8 cellular contexts compared by ENCODE assay signal in genomic region chr4:118279328-118279727, GRCh38.
DNase-seq lines count a peak whose midpoint lies in the region; ATAC-seq, FAIRE-seq and TF ChIP-seq lines count a peak whose summit lies in the region.

No MANE protein-coding gene starts in this region.

- no peaks in the 10 kb centered on the region; the same call in 1 of the 2 replicates for H3K79me1 ChIP-seq in H1 (ENCODE audit: low read depth, low read length)

- H3K9me3 ChIP-seq in CD4-positive, CD25-positive, alpha-beta regulatory T cell (ENCODE audit: control insufficient read depth in 2 of 2, low read length in 2 of 2): no peaks in the 10 kb centered on the region
- H3K9me3 ChIP-seq in OCI-LY7 (ENCODE audit: low read length): peaks cover 6% of the 10 kb centered on the region; the same call in 1 of the 2 replicates
- H3K9me3 ChIP-seq in H1 (ENCODE audit: insufficient read depth in 2 of 2, low read depth in 1 of 2, low read length in 1 of 2): no peaks in the 10 kb centered on the region
- no peaks in the 10 kb centered on the region for H3K9me3 ChIP-seq in neural progenitor cell (ENCODE audit: low read depth)

- FAIRE-seq in H1 (lab: Jason Lieb, UNC): no peak

- H3F3A ChIP-seq in neural progenitor cell (ENCODE audit: low read depth): peaks cover 38% of the 10 kb centered on the region

- peak overlapping the region; percentile 86 for H3K4me2 ChIP-seq in OCI-LY7 (ENCODE audit: low read length)
- H3K4me2 ChIP-seq in H1 (ENCODE audit: insufficient read depth in 1 of 2, low read depth in 2 of 2, low read length in 2 of 2): peak overlapping the region; percentile 83 to 97
- H3K4me2 ChIP-seq in neural progenitor cell: peak overlapping the region; percentile 84

- H3K18ac ChIP-seq in H1 (ENCODE audit: extremely low read depth, low read length): peak overlapping the region; percentile 28; the same call in 1 of the 2 replicates

- H3K9ac ChIP-seq in H1 (replicated peaks in 1 of 4; ENCODE audit: extremely low read depth in 1 of 4, low read depth in 3 of 4, low read length in 3 of 4): peak overlapping the region; percentile 76 to 96 (median 84)
- peak overlapping the region; percentile 59 for H3K9ac ChIP-seq in neural progenitor cell

- H3K4me1 Mint-ChIP-seq in CD4-positive, CD25-positive, alpha-beta regulatory T cell: peaks cover 22 to 55% (median 45%) of the 10 kb centered on the region in 4 donors
- H3K4me1 Mint-ChIP-seq in neural progenitor cell: peaks cover 24% of the 10 kb centered on the region

- H2BK12ac ChIP-seq in H1 (ENCODE audit: low read depth, low read length): no peak overlapping the region

- H3K27me3 ChIP-seq in CD4-positive, CD25-positive, alpha-beta regulatory T cell (ENCODE audit: control insufficient read depth, insufficient read depth, low read length): no peaks in the 10 kb centered on the region
- no peaks in the 10 kb centered on the region for H3K27me3 ChIP-seq in H1 (replicated peaks in 1 of 4; ENCODE audit: control insufficient read depth in 3 of 4, extremely low read depth in 1 of 4, insufficient read depth in 3 of 4, low read length in 3 of 4)
- no peaks in the 10 kb centered on the region for H3K27me3 ChIP-seq in neural progenitor cell

- no peak overlapping the region for H2AFZ ChIP-seq in OCI-LY7 (ENCODE audit: low read length)
- no peak overlapping the region for H2AFZ ChIP-seq in H1 (ENCODE audit: low read length)
- no peak overlapping the region for H2AFZ ChIP-seq in neural progenitor cell (replicated peaks)

- peaks cover 0 to 1% (median 0%) of the 10 kb centered on the region in 7 donors for H3K9me3 Mint-ChIP-seq in CD4-positive, CD25-positive, alpha-beta regulatory T cell
- no peaks in the 10 kb centered on the region for H3K9me3 Mint-ChIP-seq in neural progenitor cell

- peak overlapping the region; percentile 98 for H3K27ac ChIP-seq in CD4-positive, CD25-positive, alpha-beta regulatory T cell (ENCODE audit: insufficient read depth, low read length, poor library complexity, severe bottlenecking)
- H3K27ac ChIP-seq in OCI-LY7 (ENCODE audit: low read depth, low read length, poor library complexity, severe bottlenecking) (peak overlapping the region; percentile 76), H1 (ENCODE audit: low read depth, low read length) (0 out of 2 replicates have a peak overlapping the region, but pooled peaks have one; percentile 69), neural progenitor cell (no peak overlapping the region)

- H2BK5ac ChIP-seq in H1 (ENCODE audit: low read depth, low read length): 0 out of 2 replicates have a peak overlapping the region, but pooled peaks have one; percentile 80

- POLR2A ChIA-PET in OCI-LY7 (lab: Charles Lee) (interaction anchor here (0.7 to 1.0 kb wide), 2 partner anchors 8 to 405 kb away, joined by 3 read pairs; partner anchors contain the start of gene METTL14), H1 (lab: Charles Lee; ENCODE audit: partially characterized antibody) (interaction anchor here (0.6 to 1.2 kb wide), 5 partner anchors 10 to 1194 kb away, joined by 3 to 6 read pairs (median 5); partner anchors contain the start of genes PRSS12 and TRAM1L1)

- no peak overlapping the region for H2BK120ac ChIP-seq in H1 (replicated peaks; ENCODE audit: low read depth, low read length)

- peak in 2 of 3 donors; percentile 33 to 54 for DNase-seq in CD4-positive, CD25-positive, alpha-beta regulatory T cell
- peak; percentile 16 for DNase-seq in OCI-LY7 (ENCODE audit: low spot score)
- DNase-seq in H1 (ENCODE audit: low read depth in 1 of 2, low spot score in 2 of 2): no peak
- no peak for DNase-seq in neural progenitor cell (ENCODE audit: low spot score)
- no peak for DNase-seq in left lobe of liver (ENCODE audit: low spot score)
- DNase-seq in GM19238 (ENCODE audit: insufficient read length, low spot score): no peak
- DNase-seq in hepatic stellate cell (ENCODE audit: low spot score): no peak

- peak overlapping the region; percentile 97 for H3K4me3 ChIP-seq in CD4-positive, CD25-positive, alpha-beta regulatory T cell (ENCODE audit: low read depth, low read length)
- peak overlapping the region; percentile 91 for H3K4me3 ChIP-seq in OCI-LY7 (ENCODE audit: low read depth, low read length, poor library complexity, severe bottlenecking)
- H3K4me3 ChIP-seq in H1 (ENCODE audit: extremely low read depth in 1 of 4, insufficient read depth in 2 of 4, low read depth in 3 of 4, low read length in 4 of 4): peak overlapping the region; percentile 83 to 100 (median 96)
- H3K4me3 ChIP-seq in neural progenitor cell: peak overlapping the region; percentile 73

- H3K56ac ChIP-seq in H1 (replicated peaks; ENCODE audit: insufficient read length, low read depth, low read length): peak overlapping the region; percentile 90

- intact Hi-C loops in OCI-LY7 (cut with micrococcal nuclease; ENCODE audit: unreplicated experiment): no loop called here

- peaks cover 15% of the 10 kb centered on the region for H3K36me3 Mint-ChIP-seq in CD4-positive, CD25-positive, alpha-beta regulatory T cell
- H3K36me3 Mint-ChIP-seq in neural progenitor cell: no peaks in the 10 kb centered on the region

- H3K79me2 ChIP-seq in OCI-LY7 (ENCODE audit: insufficient read depth, low read depth, low read length) (peaks cover 21% of the 10 kb centered on the region; the same call in 1 of the 2 replicates), H1 (ENCODE audit: control insufficient read depth in 1 of 2, insufficient read depth in 2 of 2, low read length in 2 of 2) (peaks cover 0 to 14% of the 10 kb centered on the region in 2 experiments; a peak in 3 of 4 replicates), neural progenitor cell (ENCODE audit: low read depth) (peaks cover 18% of the 10 kb centered on the region)

- TF ChIP-seq EP300 in H1 (IDR thresholded peaks at IDR 0.05; ENCODE audit: borderline replicate concordance in 1 of 2, low read depth in 2 of 2, low read length in 2 of 2): no peak

- no peak overlapping the region for H2BK20ac ChIP-seq in H1 (ENCODE audit: low read length)

- H3K27ac Mint-ChIP-seq in CD4-positive, CD25-positive, alpha-beta regulatory T cell: peak overlapping the region; percentile 99 to 100 (median 99)
- no peak overlapping the region for H3K27ac Mint-ChIP-seq in neural progenitor cell

- H3K27me3 Mint-ChIP-seq in CD4-positive, CD25-positive, alpha-beta regulatory T cell: no peaks in the 10 kb centered on the region
- H3K27me3 Mint-ChIP-seq in neural progenitor cell (ENCODE audit: insufficient read depth, low read depth): peaks cover 2% of the 10 kb centered on the region

- no peak overlapping the region for H2AK5ac ChIP-seq in H1 (ENCODE audit: low read depth, low read length)

- H3K23me2 ChIP-seq in H1 (ENCODE audit: low read depth, low read length): peaks cover 2% of the 10 kb centered on the region

- no peak overlapping the region for H3K23ac ChIP-seq in H1 (ENCODE audit: insufficient read length)

- TSS peak; percentile 84 for BruUV-seq in OCI-LY7 (replicated peaks; lab: Mats Ljungman, UMichigan)

- peak overlapping the region; percentile 89 to 95 (median 92) for H3K4me3 Mint-ChIP-seq in CD4-positive, CD25-positive, alpha-beta regulatory T cell
- peak overlapping the region; percentile 94 for H3K4me3 Mint-ChIP-seq in neural progenitor cell

- no peaks in the 10 kb centered on the region for H3K9me2 ChIP-seq in OCI-LY7 (ENCODE audit: insufficient read depth, low read length)

- no peak for TF ChIP-seq POLR2A in H1 (IDR thresholded peaks at IDR 0.05; ENCODE audit: control extremely low read depth in 1 of 2, low read depth in 2 of 2, low read length in 2 of 2)

- peaks cover 13% of the 10 kb centered on the region for H3K36me3 ChIP-seq in CD4-positive, CD25-positive, alpha-beta regulatory T cell (ENCODE audit: control insufficient read depth, insufficient read depth, low read length)
- H3K36me3 ChIP-seq in OCI-LY7 (ENCODE audit: insufficient read depth, low read length): peaks cover 41% of the 10 kb centered on the region
- H3K36me3 ChIP-seq in H1 (ENCODE audit: control insufficient read depth in 2 of 4, insufficient read depth in 4 of 4, low read length in 3 of 4): peaks cover 0 to 33% (median 6%) of the 10 kb centered on the region in 4 experiments; a peak in 5 of 8 replicates
- H3K36me3 ChIP-seq in neural progenitor cell: no peaks in the 10 kb centered on the region

- no peak overlapping the region for H2BK15ac ChIP-seq in H1 (ENCODE audit: low read length)

- H4K8ac ChIP-seq in H1 (ENCODE audit: extremely low read depth, insufficient read depth, low read length): no peak overlapping the region

- no peak for TF ChIP-seq CTCF in OCI-LY7 (conservative IDR thresholded peaks at IDR 0.05; ENCODE audit: low read length)
- TF ChIP-seq CTCF in H1 (IDR thresholded peaks at IDR 0.05; ENCODE audit: control extremely low read depth in 1 of 3, insufficient read depth in 1 of 3, low read depth in 1 of 3, low read length in 3 of 3): no peak
- no peak for TF ChIP-seq CTCF in neural progenitor cell (IDR thresholded peaks at IDR 0.05)

- H4K91ac ChIP-seq in H1 (replicated peaks; ENCODE audit: insufficient read length, low read length): no peak overlapping the region

- H3K4me1 ChIP-seq in CD4-positive, CD25-positive, alpha-beta regulatory T cell (ENCODE audit: control insufficient read depth, insufficient read depth, low read length, poor library complexity, severe bottlenecking): peaks cover 30% of the 10 kb centered on the region
- H3K4me1 ChIP-seq in OCI-LY7 (ENCODE audit: insufficient read depth, low read length, poor library complexity, severe bottlenecking): peaks cover 51% of the 10 kb centered on the region
- H3K4me1 ChIP-seq in H1 (replicated peaks in 1 of 4; ENCODE audit: control insufficient read depth in 3 of 4, insufficient read depth in 4 of 4, low read length in 3 of 4): peaks cover 0 to 8% (median 0%) of the 10 kb centered on the region in 4 experiments; a peak in 2 of 7 replicates
- peaks cover 17% of the 10 kb centered on the region for H3K4me1 ChIP-seq in neural progenitor cell

- H3K4ac ChIP-seq in H1 (replicated peaks; ENCODE audit: insufficient read length, low read depth, low read length): no peak overlapping the region

- CTCF ChIA-PET in OCI-LY7 (lab: Charles Lee; ENCODE audit: unreplicated experiment) (no interaction called here), H1 (lab: Charles Lee; ENCODE audit: partially characterized antibody) (interaction anchor here (0.9 kb wide), 1 partner anchor 72 kb away, joined by 4 read pairs; no protein-coding TSS in a partner anchor)

- TF ChIP-seq RAD21 in H1 (IDR thresholded peaks at IDR 0.05 in 1 of 2, conservative IDR thresholded peaks at IDR 0.05 in 1 of 2; ENCODE audit: low read depth in 2 of 2, low read length in 2 of 2): no peak

- H4K5ac ChIP-seq in H1 (ENCODE audit: insufficient read length, low read depth, low read length): no peak overlapping the region

- no peak overlapping the region for H3K14ac ChIP-seq in H1 (ENCODE audit: insufficient read length)

- peaks cover 22% of the 10 kb centered on the region for H4K20me1 ChIP-seq in OCI-LY7 (ENCODE audit: insufficient read depth, low read length)
- H4K20me1 ChIP-seq in H1 (replicated peaks in 1 of 2; ENCODE audit: control insufficient read depth in 1 of 2, insufficient read depth in 2 of 2, low read length in 2 of 2): peaks cover 0 to 7% of the 10 kb centered on the region in 2 experiments
- H4K20me1 ChIP-seq in neural progenitor cell (ENCODE audit: low read depth): peaks cover 13% of the 10 kb centered on the region

- 15% methylated on average over 13 of the region's 13 CpGs; no CpG with 5 or more reads in 1 of the 2 experiments for WGBS in H1 (ENCODE audit: extremely low coverage in 1 of 2, insufficient coverage in 1 of 2, insufficient read length in 1 of 2, insufficient replicate concordance in 2 of 2, low coverage in 1 of 2, low lambda C conversion rate in 2 of 2, missing lambda C conversion rate in 1 of 2), 2 experiments

- no peak for ATAC-seq in CD4-positive, CD25-positive, alpha-beta regulatory T cell (ENCODE audit: low read depth in 2 of 2)
- ATAC-seq in left lobe of liver (no peak), HG03196 (IDR thresholded peaks at IDR 0.05; ENCODE audit: unreplicated experiment) (no peak)

Comparison
In these comparisons a context has a peak if more than half of its experiments do, and no peak if none do; other contexts are left out.
1. DNase-seq: peak in CD4-positive, CD25-positive, alpha-beta regulatory T cell (2 of 3) and OCI-LY7 (single experiment); none in H1 (0 of 2), neural progenitor cell (single experiment), left lobe of liver (single experiment), GM19238 (single experiment) and hepatic stellate cell (single experiment).
2. Peak in every context shown above with its lines, with median percentiles within 50 percentile points of each other: H3K4me3 ChIP-seq and H3K4me2 ChIP-seq.